Comparison of ENCODE assay signal across 23 cellular contexts in the genomic region with DNA sequence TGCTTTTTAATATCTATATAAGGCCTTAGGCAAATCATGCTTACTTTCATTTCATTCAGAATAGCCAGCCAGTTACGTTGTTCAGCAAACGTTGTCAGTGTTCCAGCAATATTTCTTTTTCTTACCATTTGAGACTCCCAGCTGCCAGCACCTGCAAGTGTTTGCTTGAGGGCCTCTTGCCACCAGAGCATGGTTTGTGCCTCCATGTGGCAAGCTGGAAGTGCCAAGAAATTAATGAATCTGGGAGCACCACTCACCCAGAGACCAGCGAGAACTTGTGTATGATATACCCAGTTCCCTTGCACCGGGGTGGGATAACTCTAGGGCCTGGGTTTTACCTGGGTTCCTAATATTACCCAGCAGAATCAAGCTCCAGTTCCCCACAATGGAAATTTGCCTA.
DNase-seq lines count a peak whose midpoint lies in the region; ATAC-seq and TF ChIP-seq lines count a peak whose summit lies in the region.
"Had no signal": no experiment of that assay in that cellular context is flagged by ENCODE, and none has a peak within 500 bp of the region (broad histone marks: within the 10 kb centered on the region; RNA-seq: fewer than 3 reads in every experiment).

No MANE protein-coding gene starts in this region.

- H3K27me3 ChIP-seq in heart right ventricle (no peaks in the 10 kb centered on the region), right atrium auricular region (no peaks in the 10 kb centered on the region), mesenchymal stem cell (ENCODE audit: control insufficient read depth in 1 of 2, insufficient read depth in 1 of 2, low read length in 2 of 2) (no peaks in the 10 kb centered on the region)
- H3K27me3 ChIP-seq: upper lobe of left lung had no signal

- H3K9me3 ChIP-seq in heart right ventricle: peaks cover 0 to 9% (median 6%) of the 10 kb centered on the region in 11 donors
- H3K9me3 ChIP-seq in right atrium auricular region: peaks cover 0 to 7% of the 10 kb centered on the region in 2 donors
- peaks cover 7% of the 10 kb centered on the region for H3K9me3 ChIP-seq in mesenchymal stem cell (ENCODE audit: control insufficient read depth, low read length)
- H3K9me3 ChIP-seq: upper lobe of left lung had no signal

- peak overlapping the region; percentile 70 for H3K9ac ChIP-seq in mesenchymal stem cell (ENCODE audit: low read length)

- intact Hi-C loops in heart right ventricle (cut with DNase I): loop anchor here in 2 of 10 donors (5.0 to 10.0 kb wide), 2 partner anchors 81 to 1798 kb away; no protein-coding TSS in a partner anchor

- H2AK5ac ChIP-seq in mesenchymal stem cell (ENCODE audit: low read length, severe bottlenecking): no peak overlapping the region

- no peak overlapping the region for H2BK5ac ChIP-seq in mesenchymal stem cell (ENCODE audit: low read depth, low read length, poor library complexity, severe bottlenecking)

- H3K36me3 ChIP-seq in heart right ventricle: no peaks in the 10 kb centered on the region
- H3K36me3 ChIP-seq in right atrium auricular region: no peaks in the 10 kb centered on the region
- H3K36me3 ChIP-seq in mesenchymal stem cell (ENCODE audit: control insufficient read depth in 1 of 2, insufficient read depth in 2 of 2, low read depth in 1 of 2, low read length in 2 of 2): no peaks in the 10 kb centered on the region
- H3K36me3 ChIP-seq: upper lobe of left lung had no signal

- H3K4ac ChIP-seq in mesenchymal stem cell (ENCODE audit: low read depth in 1 of 2, low read length in 2 of 2): no peak overlapping the region

- H3K79me1 ChIP-seq in mesenchymal stem cell (replicated peaks; ENCODE audit: low read length, poor library complexity, severe bottlenecking): no peaks in the 10 kb centered on the region

- DNase-seq in heart right ventricle: peak in 1 of 2 donors; percentile 13
- no peak for DNase-seq in right atrium auricular region (ENCODE audit: low spot score)
- DNase-seq in SHP77 treated with DMSO at 0.1 percent for 48 hours (lab: John Stamatoyannopoulos, UW): peak; percentile 23
- DNase-seq in mesenchymal stem cell: no peak
- no peak for DNase-seq in activated CD4-positive, alpha-beta T cell treated with anti-CD3 and anti-CD28 coated beads for 4 hours
- DNase-seq in GOT3 (lab: John Stamatoyannopoulos, UW): no peak
- no peak for DNase-seq in activated T-cell treated with anti-CD3 and anti-CD28 coated beads, Interleukin-2, amount 50 U/mL, for 1 hour
- DNase-seq in NCI-H1694 treated with DMSO at 0.1 percent for 48 hours (lab: John Stamatoyannopoulos, UW): no peak
- DNase-seq: activated B cell treated with CpG ODN at 0.5 μM for 24 hours; activated CD4-positive, alpha-beta T cell treated with anti-CD3 and anti-CD28 coated beads, Interleukin-2, amount 50 U/mL, for 48 hours; activated CD8-positive, alpha-beta memory T cell treated with anti-CD3 and anti-CD28 coated beads, Interleukin-2, amount 50 U/mL, for 48 hours; activated naive CD8-positive, alpha-beta T cell treated with anti-CD3 and anti-CD28 coated beads for 36 hours; C1 segment of cervical spinal cord; Calu3; endodermal cell; NCI-H1436 treated with DMSO at 0.1 percent for 48 hours; NCI-H226; nucleus accumbens; retina; stimulated activated CD4-positive, alpha-beta T cell treated with anti-CD3 and anti-CD28 coated beads, Interleukin-12 subunit alpha, Interleukin-12 subunit beta, amount 100 ng/mL, for 4 hours; stimulated activated naive CD8-positive, alpha-beta T cell treated with anti-CD3 and anti-CD28 coated beads, Interleukin-15, amount 100 ng/mL, for 72 hours; T-helper 9 cell; upper lobe of left lung had no signal

- no peak overlapping the region for H3K4me2 ChIP-seq in mesenchymal stem cell (ENCODE audit: low read length, poor library complexity, severe bottlenecking)

- no peak overlapping the region for H2BK120ac ChIP-seq in mesenchymal stem cell (ENCODE audit: low read depth, low read length)

- H4K8ac ChIP-seq in mesenchymal stem cell (ENCODE audit: low read length): no peak overlapping the region

- peak in 2 of 8 donors; percentile 34 to 63 for ATAC-seq in heart right ventricle
- ATAC-seq: stimulated activated naive CD8-positive, alpha-beta T cell treated with anti-CD3 and anti-CD28 coated beads, Interleukin-15, amount 100 ng/mL, for 72 hours had no signal

- no peak overlapping the region for H3K4me3 ChIP-seq in heart right ventricle
- no peak overlapping the region for H3K4me3 ChIP-seq in right atrium auricular region
- peak overlapping the region in 1 of 2 experiments; percentile 55 for H3K4me3 ChIP-seq in mesenchymal stem cell (ENCODE audit: insufficient read depth in 1 of 2, low read depth in 1 of 2, low read length in 2 of 2)
- H3K4me3 ChIP-seq: upper lobe of left lung had no signal

- H2BK12ac ChIP-seq in mesenchymal stem cell (ENCODE audit: low read length in 2 of 2): no peak overlapping the region

- H3K27ac ChIP-seq in heart right ventricle (peak overlapping the region in 6 of 10 donors; percentile 13 to 44 (median 28)), right atrium auricular region (no peak overlapping the region), mesenchymal stem cell (ENCODE audit: low read length, poor library complexity, severe bottlenecking) (no peak overlapping the region)
- H3K27ac ChIP-seq: upper lobe of left lung had no signal

- H3K4me1 ChIP-seq in heart right ventricle: peaks cover 0 to 35% (median 26%) of the 10 kb centered on the region in 9 donors
- H3K4me1 ChIP-seq in right atrium auricular region: peaks cover 0 to 27% of the 10 kb centered on the region in 2 donors
- H3K4me1 ChIP-seq in mesenchymal stem cell (ENCODE audit: control insufficient read depth, insufficient read depth, low read depth, low read length): no peaks in the 10 kb centered on the region

- TF ChIP-seq CTCF in heart right ventricle (IDR thresholded peaks at IDR 0.05) (no peak), right atrium auricular region (IDR thresholded peaks at IDR 0.05) (no peak)

- H3K14ac ChIP-seq in mesenchymal stem cell (ENCODE audit: low read length in 2 of 2): no peak overlapping the region

- H2BK15ac ChIP-seq in mesenchymal stem cell (ENCODE audit: low read depth, poor library complexity, severe bottlenecking): no peak overlapping the region

- WGBS in heart right ventricle, 2 donors: 50 to 56% methylated on average over 4 of the region's 4 CpGs
- 96% methylated on average over 4 of the region's 4 CpGs for WGBS in mesenchymal stem cell

- H4K91ac ChIP-seq in mesenchymal stem cell (ENCODE audit: low read length): no peak overlapping the region

- H3K23ac ChIP-seq in mesenchymal stem cell (ENCODE audit: low read length in 2 of 2): no peak overlapping the region

- no peak overlapping the region for H2AFZ ChIP-seq in mesenchymal stem cell (ENCODE audit: low read depth, low read length)

- no peak overlapping the region for H3K18ac ChIP-seq in mesenchymal stem cell (ENCODE audit: low read depth in 1 of 2, low read length in 2 of 2)

Comparison
In these comparisons a context has a peak if more than half of its experiments do, and no peak if none do; other contexts are left out.
1. H3K27ac ChIP-seq: peak in heart right ventricle (6 of 10); none in right atrium auricular region (0 of 2) and mesenchymal stem cell (single experiment).